1 cellular context compared by ENCODE assay signal in genomic region chr11:4181780-4182721, GRCh38.
A peak's percentile ranks its signal among the peaks of the same experiment; 100 is the strongest.
TF ChIP-seq lines count a peak whose summit lies in the region.

No MANE protein-coding gene starts in this region.

TF ChIP-seq in K562, 482 proteins besides CTCF, POLR2A, EP300 and RAD21 (continued from another document and continues in another):
- TF ChIP-seq CTBP1 (IDR thresholded peaks at IDR 0.05; ENCODE audit: borderline replicate concordance) (peak; percentile 65; the same call in 1 of the 2 replicates), SMAD3 (CRISPR knock-in tag; conservative IDR thresholded peaks at IDR 0.05) (no peak), MYC (IDR thresholded peaks at IDR 0.05; ENCODE audit: low read depth, low read length) (peak; percentile 81), MYC (CRISPR knock-in tag; IDR thresholded peaks at IDR 0.05; ENCODE audit: borderline replicate concordance, low read depth) (no peak), ZNF133 (CRISPR knock-in tag; IDR thresholded peaks at IDR 0.05) (no peak), ZNF695 (CRISPR knock-in tag; IDR thresholded peaks at IDR 0.05) (no peak), TBP (optimal IDR thresholded peaks at IDR 0.05; ENCODE audit: low read depth, low read length) (no peak), CCAR2 (IDR thresholded peaks at IDR 0.05; ENCODE audit: low read depth, low read length) (no peak), STAT5B (CRISPR knock-in tag; IDR thresholded peaks at IDR 0.05) (no peak), HMGN3 (IDR thresholded peaks at IDR 0.05; ENCODE audit: borderline replicate concordance, extremely low read depth, insufficient read length, low read depth, low read length) (no peak), TCF7L2 (IDR thresholded peaks at IDR 0.05; ENCODE audit: low read depth, low read length) (no peak), CREB3L1 (IDR thresholded peaks at IDR 0.05; ENCODE audit: borderline replicate concordance, low read depth) (no peak), ZNF583 (CRISPR knock-in tag; IDR thresholded peaks at IDR 0.05) (no peak), WHSC1 (IDR thresholded peaks at IDR 0.05; ENCODE audit: low read length) (no peak), SIN3A (IDR thresholded peaks at IDR 0.05; ENCODE audit: borderline replicate concordance in 2 of 2, control insufficient read depth in 1 of 2, low read depth in 2 of 2, low read length in 2 of 2) (no peak), ETV1 (tag; conservative IDR thresholded peaks at IDR 0.05; ENCODE audit: low read depth) (peak; percentile 71), FOXJ2 (tag; IDR thresholded peaks at IDR 0.05) (no peak), NFATC3 (IDR thresholded peaks at IDR 0.05) (no peak), E2F3 (CRISPR knock-in tag; IDR thresholded peaks at IDR 0.05) (no peak), NBN (IDR thresholded peaks at IDR 0.05; ENCODE audit: low read depth) (no peak), MYNN (IDR thresholded peaks at IDR 0.05) (no peak), MYNN (CRISPR knock-in tag; IDR thresholded peaks at IDR 0.05) (no peak), ZBTB1 (CRISPR knock-in tag; IDR thresholded peaks at IDR 0.05; ENCODE audit: borderline replicate concordance, low read depth) (no peak), E2F5 (CRISPR knock-in tag; IDR thresholded peaks at IDR 0.05) (no peak), CUX1 (CRISPR knock-in tag; IDR thresholded peaks at IDR 0.05) (no peak), SMAD1 (IDR thresholded peaks at IDR 0.05; ENCODE audit: low read depth, low read length, partially characterized antibody) (no peak), NR3C1 (CRISPR knock-in tag; IDR thresholded peaks at IDR 0.05) (no peak), SIX5 (IDR thresholded peaks at IDR 0.05; ENCODE audit: borderline replicate concordance in 1 of 2, insufficient read depth in 1 of 2, low read depth in 1 of 2, low read length in 2 of 2) (no peak), HOXB6 (CRISPR knock-in tag; IDR thresholded peaks at IDR 0.05; ENCODE audit: borderline replicate concordance) (no peak), ARID1B (IDR thresholded peaks at IDR 0.05) (no peak), NR2C2 (CRISPR knock-in tag; IDR thresholded peaks at IDR 0.05) (0 out of 2 replicates have a peak, but pooled peaks have one; percentile 49), NR2C2 (tag; IDR thresholded peaks at IDR 0.05) (no peak), BHLHE40 (IDR thresholded peaks at IDR 0.05; ENCODE audit: low read length) (no peak), ZNF780A (CRISPR knock-in tag; IDR thresholded peaks at IDR 0.05) (no peak), MAFG (tag; conservative IDR thresholded peaks at IDR 0.05) (no peak), DEAF1 (CRISPR knock-in tag; IDR thresholded peaks at IDR 0.05) (peak; percentile 55), CREB1 (IDR thresholded peaks at IDR 0.05) (no peak), CREB1 (CRISPR knock-in tag; IDR thresholded peaks at IDR 0.05) (no peak), CBFB (CRISPR knock-in tag; IDR thresholded peaks at IDR 0.05) (peak; percentile 36; the same call in 1 of the 2 replicates), TFAM (CRISPR knock-in tag; conservative IDR thresholded peaks at IDR 0.05) (no peak), SNIP1 (IDR thresholded peaks at IDR 0.05; ENCODE audit: low read depth) (no peak), ASH1L (IDR thresholded peaks at IDR 0.05; ENCODE audit: borderline replicate concordance, low read depth, partially characterized antibody) (no peak)
- TF ChIP-seq, protein P1, sequence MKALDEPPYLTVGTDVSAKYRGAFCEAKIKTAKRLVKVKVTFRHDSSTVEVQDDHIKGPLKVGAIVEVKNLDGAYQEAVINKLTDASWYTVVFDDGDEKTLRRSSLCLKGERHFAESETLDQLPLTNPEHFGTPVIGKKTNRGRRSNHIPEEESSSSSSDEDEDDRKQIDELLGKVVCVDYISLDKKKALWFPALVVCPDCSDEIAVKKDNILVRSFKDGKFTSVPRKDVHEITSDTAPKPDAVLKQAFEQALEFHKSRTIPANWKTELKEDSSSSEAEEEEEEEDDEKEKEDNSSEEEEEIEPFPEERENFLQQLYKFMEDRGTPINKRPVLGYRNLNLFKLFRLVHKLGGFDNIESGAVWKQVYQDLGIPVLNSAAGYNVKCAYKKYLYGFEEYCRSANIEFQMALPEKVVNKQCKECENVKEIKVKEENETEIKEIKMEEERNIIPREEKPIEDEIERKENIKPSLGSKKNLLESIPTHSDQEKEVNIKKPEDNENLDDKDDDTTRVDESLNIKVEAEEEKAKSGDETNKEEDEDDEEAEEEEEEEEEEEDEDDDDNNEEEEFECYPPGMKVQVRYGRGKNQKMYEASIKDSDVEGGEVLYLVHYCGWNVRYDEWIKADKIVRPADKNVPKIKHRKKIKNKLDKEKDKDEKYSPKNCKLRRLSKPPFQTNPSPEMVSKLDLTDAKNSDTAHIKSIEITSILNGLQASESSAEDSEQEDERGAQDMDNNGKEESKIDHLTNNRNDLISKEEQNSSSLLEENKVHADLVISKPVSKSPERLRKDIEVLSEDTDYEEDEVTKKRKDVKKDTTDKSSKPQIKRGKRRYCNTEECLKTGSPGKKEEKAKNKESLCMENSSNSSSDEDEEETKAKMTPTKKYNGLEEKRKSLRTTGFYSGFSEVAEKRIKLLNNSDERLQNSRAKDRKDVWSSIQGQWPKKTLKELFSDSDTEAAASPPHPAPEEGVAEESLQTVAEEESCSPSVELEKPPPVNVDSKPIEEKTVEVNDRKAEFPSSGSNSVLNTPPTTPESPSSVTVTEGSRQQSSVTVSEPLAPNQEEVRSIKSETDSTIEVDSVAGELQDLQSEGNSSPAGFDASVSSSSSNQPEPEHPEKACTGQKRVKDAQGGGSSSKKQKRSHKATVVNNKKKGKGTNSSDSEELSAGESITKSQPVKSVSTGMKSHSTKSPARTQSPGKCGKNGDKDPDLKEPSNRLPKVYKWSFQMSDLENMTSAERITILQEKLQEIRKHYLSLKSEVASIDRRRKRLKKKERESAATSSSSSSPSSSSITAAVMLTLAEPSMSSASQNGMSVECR (CRISPR knock-in tag; IDR thresholded peaks at IDR 0.05): 0 out of 2 replicates have a peak, but pooled peaks have one; percentile 32
- TF ChIP-seq, protein P2, sequence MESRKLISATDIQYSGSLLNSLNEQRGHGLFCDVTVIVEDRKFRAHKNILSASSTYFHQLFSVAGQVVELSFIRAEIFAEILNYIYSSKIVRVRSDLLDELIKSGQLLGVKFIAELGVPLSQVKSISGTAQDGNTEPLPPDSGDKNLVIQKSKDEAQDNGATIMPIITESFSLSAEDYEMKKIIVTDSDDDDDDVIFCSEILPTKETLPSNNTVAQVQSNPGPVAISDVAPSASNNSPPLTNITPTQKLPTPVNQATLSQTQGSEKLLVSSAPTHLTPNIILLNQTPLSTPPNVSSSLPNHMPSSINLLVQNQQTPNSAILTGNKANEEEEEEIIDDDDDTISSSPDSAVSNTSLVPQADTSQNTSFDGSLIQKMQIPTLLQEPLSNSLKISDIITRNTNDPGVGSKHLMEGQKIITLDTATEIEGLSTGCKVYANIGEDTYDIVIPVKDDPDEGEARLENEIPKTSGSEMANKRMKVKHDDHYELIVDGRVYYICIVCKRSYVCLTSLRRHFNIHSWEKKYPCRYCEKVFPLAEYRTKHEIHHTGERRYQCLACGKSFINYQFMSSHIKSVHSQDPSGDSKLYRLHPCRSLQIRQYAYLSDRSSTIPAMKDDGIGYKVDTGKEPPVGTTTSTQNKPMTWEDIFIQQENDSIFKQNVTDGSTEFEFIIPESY (CRISPR knock-in tag; IDR thresholded peaks at IDR 0.05): no peak
- TF ChIP-seq, protein P3, sequence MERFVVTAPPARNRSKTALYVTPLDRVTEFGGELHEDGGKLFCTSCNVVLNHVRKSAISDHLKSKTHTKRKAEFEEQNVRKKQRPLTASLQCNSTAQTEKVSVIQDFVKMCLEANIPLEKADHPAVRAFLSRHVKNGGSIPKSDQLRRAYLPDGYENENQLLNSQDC (CRISPR knock-in tag; IDR thresholded peaks at IDR 0.05): no peak
- TF ChIP-seq, protein P4, sequence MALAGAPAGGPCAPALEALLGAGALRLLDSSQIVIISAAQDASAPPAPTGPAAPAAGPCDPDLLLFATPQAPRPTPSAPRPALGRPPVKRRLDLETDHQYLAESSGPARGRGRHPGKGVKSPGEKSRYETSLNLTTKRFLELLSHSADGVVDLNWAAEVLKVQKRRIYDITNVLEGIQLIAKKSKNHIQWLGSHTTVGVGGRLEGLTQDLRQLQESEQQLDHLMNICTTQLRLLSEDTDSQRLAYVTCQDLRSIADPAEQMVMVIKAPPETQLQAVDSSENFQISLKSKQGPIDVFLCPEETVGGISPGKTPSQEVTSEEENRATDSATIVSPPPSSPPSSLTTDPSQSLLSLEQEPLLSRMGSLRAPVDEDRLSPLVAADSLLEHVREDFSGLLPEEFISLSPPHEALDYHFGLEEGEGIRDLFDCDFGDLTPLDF (CRISPR knock-in tag; IDR thresholded peaks at IDR 0.05): no peak
- TF ChIP-seq, protein P5, sequence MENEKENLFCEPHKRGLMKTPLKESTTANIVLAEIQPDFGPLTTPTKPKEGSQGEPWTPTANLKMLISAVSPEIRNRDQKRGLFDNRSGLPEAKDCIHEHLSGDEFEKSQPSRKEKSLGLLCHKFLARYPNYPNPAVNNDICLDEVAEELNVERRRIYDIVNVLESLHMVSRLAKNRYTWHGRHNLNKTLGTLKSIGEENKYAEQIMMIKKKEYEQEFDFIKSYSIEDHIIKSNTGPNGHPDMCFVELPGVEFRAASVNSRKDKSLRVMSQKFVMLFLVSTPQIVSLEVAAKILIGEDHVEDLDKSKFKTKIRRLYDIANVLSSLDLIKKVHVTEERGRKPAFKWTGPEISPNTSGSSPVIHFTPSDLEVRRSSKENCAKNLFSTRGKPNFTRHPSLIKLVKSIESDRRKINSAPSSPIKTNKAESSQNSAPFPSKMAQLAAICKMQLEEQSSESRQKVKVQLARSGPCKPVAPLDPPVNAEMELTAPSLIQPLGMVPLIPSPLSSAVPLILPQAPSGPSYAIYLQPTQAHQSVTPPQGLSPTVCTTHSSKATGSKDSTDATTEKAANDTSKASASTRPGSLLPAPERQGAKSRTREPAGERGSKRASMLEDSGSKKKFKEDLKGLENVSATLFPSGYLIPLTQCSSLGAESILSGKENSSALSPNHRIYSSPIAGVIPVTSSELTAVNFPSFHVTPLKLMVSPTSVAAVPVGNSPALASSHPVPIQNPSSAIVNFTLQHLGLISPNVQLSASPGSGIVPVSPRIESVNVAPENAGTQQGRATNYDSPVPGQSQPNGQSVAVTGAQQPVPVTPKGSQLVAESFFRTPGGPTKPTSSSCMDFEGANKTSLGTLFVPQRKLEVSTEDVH (IDR thresholded peaks at IDR 0.05; ENCODE audit: low read depth, partially characterized antibody): no peak
